2 cellular contexts compared by ENCODE assay signal in the genomic region with DNA sequence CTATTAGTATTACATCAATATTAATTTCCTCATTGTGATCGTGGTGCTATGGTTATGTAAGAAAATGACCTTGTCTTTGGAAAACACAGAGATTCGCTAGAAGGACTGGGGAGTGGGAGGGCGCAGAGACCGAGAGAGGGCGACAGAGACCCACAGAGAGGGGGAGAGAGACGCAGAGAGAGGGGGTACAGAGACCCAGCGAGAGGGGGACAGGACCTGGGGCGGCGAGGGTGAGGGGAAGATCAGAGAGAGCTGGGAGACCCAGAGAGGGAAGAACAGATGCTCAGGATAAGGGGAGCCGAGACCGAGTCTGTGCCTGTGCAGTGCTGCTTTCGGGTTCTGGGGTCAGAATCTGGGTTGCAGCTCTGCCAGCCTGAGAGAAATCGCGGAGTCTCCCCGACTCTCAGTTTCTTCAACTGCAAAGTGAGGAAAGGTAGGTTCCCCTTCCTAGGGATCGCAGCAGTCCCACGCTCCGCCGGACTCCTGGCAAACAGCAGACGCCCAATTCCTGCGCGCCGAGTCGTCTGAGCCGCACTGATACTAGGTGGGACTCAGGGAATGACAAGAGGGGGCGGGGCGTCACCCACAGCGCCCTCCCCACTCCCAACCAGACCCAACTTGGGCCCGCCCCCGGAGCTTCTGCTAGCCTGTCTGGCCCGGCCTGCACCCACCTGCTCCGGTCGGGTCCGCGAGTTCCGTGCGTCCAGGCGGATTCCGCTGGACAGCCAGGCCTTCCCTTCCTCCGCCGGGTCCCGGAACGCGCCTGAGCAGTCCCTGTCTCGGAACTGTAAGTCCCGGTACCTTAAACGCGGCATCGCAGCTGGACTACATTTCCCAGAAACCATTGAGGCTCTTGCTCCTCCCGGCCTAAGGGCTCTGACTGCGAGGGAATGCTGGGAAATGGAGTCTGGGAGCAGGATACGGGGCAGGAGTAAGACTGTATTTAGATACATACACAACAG.
TF ChIP-seq lines count a peak whose summit lies in the region.

No MANE protein-coding gene starts in this region.

TF ChIP-seq in HEK293, 187 proteins besides CTCF, POLR2A, EP300 and RAD21 (continued from another document and continues in another):
- TF ChIP-seq, protein P1, sequence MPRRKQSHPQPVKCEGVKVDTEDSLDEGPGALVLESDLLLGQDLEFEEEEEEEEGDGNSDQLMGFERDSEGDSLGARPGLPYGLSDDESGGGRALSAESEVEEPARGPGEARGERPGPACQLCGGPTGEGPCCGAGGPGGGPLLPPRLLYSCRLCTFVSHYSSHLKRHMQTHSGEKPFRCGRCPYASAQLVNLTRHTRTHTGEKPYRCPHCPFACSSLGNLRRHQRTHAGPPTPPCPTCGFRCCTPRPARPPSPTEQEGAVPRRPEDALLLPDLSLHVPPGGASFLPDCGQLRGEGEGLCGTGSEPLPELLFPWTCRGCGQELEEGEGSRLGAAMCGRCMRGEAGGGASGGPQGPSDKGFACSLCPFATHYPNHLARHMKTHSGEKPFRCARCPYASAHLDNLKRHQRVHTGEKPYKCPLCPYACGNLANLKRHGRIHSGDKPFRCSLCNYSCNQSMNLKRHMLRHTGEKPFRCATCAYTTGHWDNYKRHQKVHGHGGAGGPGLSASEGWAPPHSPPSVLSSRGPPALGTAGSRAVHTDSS (tag by site-specific recombination; IDR thresholded peaks at IDR 0.05): no peak
- TF ChIP-seq ZNF324 (tag by site-specific recombination; IDR thresholded peaks at IDR 0.05) (no peak), ZXDB (tag by site-specific recombination; IDR thresholded peaks at IDR 0.05) (peak; percentile 42), ZNF596 (tag by site-specific recombination; IDR thresholded peaks at IDR 0.05) (peak; percentile 20; the same call in 1 of the 2 replicates), SCRT2 (tag by site-specific recombination; IDR thresholded peaks at IDR 0.05) (no peak), ZNF548 (tag by site-specific recombination; IDR thresholded peaks at IDR 0.05) (no peak; the same call in 1 of the 2 replicates), ZNF785 (tag by site-specific recombination; IDR thresholded peaks at IDR 0.05) (peak; percentile 58; the same call in 1 of the 2 replicates), ZNF10 (tag by site-specific recombination; IDR thresholded peaks at IDR 0.05) (no peak), KLF7 (tag by site-specific recombination; IDR thresholded peaks at IDR 0.05; ENCODE audit: borderline replicate concordance) (no peak), ZNF530 (tag by site-specific recombination; IDR thresholded peaks at IDR 0.05; ENCODE audit: low read depth) (no peak), ZNF354C (tag by site-specific recombination; IDR thresholded peaks at IDR 0.05; ENCODE audit: borderline replicate concordance, low read depth) (no peak), ZNF174 (tag by site-specific recombination; IDR thresholded peaks at IDR 0.05) (no peak), ZNF747 (tag by site-specific recombination; IDR thresholded peaks at IDR 0.05) (no peak), GLI2 (tag by site-specific recombination; IDR thresholded peaks at IDR 0.05; ENCODE audit: borderline replicate concordance, low read depth) (no peak), ZNF133 (tag by site-specific recombination; IDR thresholded peaks at IDR 0.05) (no peak), ZNF626 (tag by site-specific recombination; IDR thresholded peaks at IDR 0.05) (no peak)
- TF ChIP-seq, protein P2, sequence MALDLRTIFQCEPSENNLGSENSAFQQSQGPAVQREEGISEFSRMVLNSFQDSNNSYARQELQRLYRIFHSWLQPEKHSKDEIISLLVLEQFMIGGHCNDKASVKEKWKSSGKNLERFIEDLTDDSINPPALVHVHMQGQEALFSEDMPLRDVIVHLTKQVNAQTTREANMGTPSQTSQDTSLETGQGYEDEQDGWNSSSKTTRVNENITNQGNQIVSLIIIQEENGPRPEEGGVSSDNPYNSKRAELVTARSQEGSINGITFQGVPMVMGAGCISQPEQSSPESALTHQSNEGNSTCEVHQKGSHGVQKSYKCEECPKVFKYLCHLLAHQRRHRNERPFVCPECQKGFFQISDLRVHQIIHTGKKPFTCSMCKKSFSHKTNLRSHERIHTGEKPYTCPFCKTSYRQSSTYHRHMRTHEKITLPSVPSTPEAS (tag by site-specific recombination; IDR thresholded peaks at IDR 0.05): no peak
- TF ChIP-seq, protein P3, sequence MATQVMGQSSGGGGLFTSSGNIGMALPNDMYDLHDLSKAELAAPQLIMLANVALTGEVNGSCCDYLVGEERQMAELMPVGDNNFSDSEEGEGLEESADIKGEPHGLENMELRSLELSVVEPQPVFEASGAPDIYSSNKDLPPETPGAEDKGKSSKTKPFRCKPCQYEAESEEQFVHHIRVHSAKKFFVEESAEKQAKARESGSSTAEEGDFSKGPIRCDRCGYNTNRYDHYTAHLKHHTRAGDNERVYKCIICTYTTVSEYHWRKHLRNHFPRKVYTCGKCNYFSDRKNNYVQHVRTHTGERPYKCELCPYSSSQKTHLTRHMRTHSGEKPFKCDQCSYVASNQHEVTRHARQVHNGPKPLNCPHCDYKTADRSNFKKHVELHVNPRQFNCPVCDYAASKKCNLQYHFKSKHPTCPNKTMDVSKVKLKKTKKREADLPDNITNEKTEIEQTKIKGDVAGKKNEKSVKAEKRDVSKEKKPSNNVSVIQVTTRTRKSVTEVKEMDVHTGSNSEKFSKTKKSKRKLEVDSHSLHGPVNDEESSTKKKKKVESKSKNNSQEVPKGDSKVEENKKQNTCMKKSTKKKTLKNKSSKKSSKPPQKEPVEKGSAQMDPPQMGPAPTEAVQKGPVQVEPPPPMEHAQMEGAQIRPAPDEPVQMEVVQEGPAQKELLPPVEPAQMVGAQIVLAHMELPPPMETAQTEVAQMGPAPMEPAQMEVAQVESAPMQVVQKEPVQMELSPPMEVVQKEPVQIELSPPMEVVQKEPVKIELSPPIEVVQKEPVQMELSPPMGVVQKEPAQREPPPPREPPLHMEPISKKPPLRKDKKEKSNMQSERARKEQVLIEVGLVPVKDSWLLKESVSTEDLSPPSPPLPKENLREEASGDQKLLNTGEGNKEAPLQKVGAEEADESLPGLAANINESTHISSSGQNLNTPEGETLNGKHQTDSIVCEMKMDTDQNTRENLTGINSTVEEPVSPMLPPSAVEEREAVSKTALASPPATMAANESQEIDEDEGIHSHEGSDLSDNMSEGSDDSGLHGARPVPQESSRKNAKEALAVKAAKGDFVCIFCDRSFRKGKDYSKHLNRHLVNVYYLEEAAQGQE (tag by site-specific recombination; IDR thresholded peaks at IDR 0.05): no peak
- TF ChIP-seq, protein P4, sequence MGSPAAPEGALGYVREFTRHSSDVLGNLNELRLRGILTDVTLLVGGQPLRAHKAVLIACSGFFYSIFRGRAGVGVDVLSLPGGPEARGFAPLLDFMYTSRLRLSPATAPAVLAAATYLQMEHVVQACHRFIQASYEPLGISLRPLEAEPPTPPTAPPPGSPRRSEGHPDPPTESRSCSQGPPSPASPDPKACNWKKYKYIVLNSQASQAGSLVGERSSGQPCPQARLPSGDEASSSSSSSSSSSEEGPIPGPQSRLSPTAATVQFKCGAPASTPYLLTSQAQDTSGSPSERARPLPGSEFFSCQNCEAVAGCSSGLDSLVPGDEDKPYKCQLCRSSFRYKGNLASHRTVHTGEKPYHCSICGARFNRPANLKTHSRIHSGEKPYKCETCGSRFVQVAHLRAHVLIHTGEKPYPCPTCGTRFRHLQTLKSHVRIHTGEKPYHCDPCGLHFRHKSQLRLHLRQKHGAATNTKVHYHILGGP (tag by site-specific recombination; IDR thresholded peaks at IDR 0.05): no peak

TF ChIP-seq in HepG2, 621 proteins besides CTCF, POLR2A, EP300 and RAD21 (continued from another document and continues in another):
- TF ChIP-seq, protein P5, sequence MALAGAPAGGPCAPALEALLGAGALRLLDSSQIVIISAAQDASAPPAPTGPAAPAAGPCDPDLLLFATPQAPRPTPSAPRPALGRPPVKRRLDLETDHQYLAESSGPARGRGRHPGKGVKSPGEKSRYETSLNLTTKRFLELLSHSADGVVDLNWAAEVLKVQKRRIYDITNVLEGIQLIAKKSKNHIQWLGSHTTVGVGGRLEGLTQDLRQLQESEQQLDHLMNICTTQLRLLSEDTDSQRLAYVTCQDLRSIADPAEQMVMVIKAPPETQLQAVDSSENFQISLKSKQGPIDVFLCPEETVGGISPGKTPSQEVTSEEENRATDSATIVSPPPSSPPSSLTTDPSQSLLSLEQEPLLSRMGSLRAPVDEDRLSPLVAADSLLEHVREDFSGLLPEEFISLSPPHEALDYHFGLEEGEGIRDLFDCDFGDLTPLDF (CRISPR knock-in tag; IDR thresholded peaks at IDR 0.05): peak; percentile 57; the same call in 1 of the 2 replicates
- TF ChIP-seq ZNF224 (CRISPR knock-in tag; IDR thresholded peaks at IDR 0.05) (no peak), FIP1L1 (IDR thresholded peaks at IDR 0.05; ENCODE audit: borderline replicate concordance, insufficient read depth, low read depth, low read length) (no peak), ZFX (CRISPR knock-in tag; IDR thresholded peaks at IDR 0.05; ENCODE audit: low read depth) (peak; percentile 92), ZNF777 (CRISPR knock-in tag; IDR thresholded peaks at IDR 0.05) (peak; percentile 50; the same call in 1 of the 2 replicates), ZSCAN12 (CRISPR knock-in tag; IDR thresholded peaks at IDR 0.05) (no peak), ZSCAN31 (CRISPR knock-in tag; IDR thresholded peaks at IDR 0.05; ENCODE audit: low read depth) (no peak), MBD4 (IDR thresholded peaks at IDR 0.05; ENCODE audit: borderline replicate concordance, low read length) (no peak), ZSCAN20 (CRISPR knock-in tag; IDR thresholded peaks at IDR 0.05; ENCODE audit: borderline replicate concordance) (no peak), ZNF260 (CRISPR knock-in tag; IDR thresholded peaks at IDR 0.05; ENCODE audit: borderline replicate concordance, low read depth) (no peak), DR1 (CRISPR knock-in tag; IDR thresholded peaks at IDR 0.05) (no peak), GZF1 (CRISPR knock-in tag; IDR thresholded peaks at IDR 0.05) (0 out of 2 replicates have a peak, but pooled peaks have one; percentile 29), ZKSCAN8 (CRISPR knock-in tag; IDR thresholded peaks at IDR 0.05; ENCODE audit: borderline replicate concordance) (peak; percentile 64; the same call in 1 of the 2 replicates), CBFB (CRISPR knock-in tag; IDR thresholded peaks at IDR 0.05) (no peak), ZNF33B (CRISPR knock-in tag; IDR thresholded peaks at IDR 0.05) (no peak), DNMT1 (CRISPR knock-in tag; IDR thresholded peaks at IDR 0.05) (no peak), GABPB1 (CRISPR knock-in tag; IDR thresholded peaks at IDR 0.05) (peak; percentile 85), NR2F6 (IDR thresholded peaks at IDR 0.05) (peak; percentile 31; the same call in 1 of the 2 replicates), NR2F6 (CRISPR knock-in tag; IDR thresholded peaks at IDR 0.05) (no peak), ARNTL (CRISPR knock-in tag; IDR thresholded peaks at IDR 0.05) (0 out of 2 replicates have a peak, but pooled peaks have one; percentile 39)
- TF ChIP-seq, protein P6, sequence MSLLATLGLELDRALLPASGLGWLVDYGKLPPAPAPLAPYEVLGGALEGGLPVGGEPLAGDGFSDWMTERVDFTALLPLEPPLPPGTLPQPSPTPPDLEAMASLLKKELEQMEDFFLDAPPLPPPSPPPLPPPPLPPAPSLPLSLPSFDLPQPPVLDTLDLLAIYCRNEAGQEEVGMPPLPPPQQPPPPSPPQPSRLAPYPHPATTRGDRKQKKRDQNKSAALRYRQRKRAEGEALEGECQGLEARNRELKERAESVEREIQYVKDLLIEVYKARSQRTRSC (CRISPR knock-in tag; IDR thresholded peaks at IDR 0.05; ENCODE audit: low read depth): peak; percentile 26; the same call in 1 of the 2 replicates
- TF ChIP-seq, protein P7, sequence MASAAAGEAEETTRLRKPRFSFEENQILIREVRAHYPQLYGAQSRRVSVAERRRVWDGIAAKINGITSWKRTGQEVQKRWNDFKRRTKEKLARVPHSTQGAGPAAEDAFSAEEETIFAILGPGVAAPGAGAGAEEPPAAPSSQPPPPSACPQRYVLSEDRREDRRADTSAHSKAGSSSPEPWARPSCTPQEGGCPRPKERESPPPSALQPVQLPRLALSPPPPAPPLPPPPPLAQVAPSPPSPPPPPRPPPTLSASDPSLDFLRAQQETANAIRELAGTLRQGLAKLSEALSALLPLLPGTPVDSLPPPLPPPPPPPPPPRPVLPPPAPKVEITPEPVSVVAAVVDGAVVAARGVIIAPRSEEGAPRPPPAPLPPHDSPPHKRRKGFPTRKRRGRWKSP (CRISPR knock-in tag; IDR thresholded peaks at IDR 0.05): 0 out of 2 replicates have a peak, but pooled peaks have one; percentile 30
- TF ChIP-seq, protein P8, sequence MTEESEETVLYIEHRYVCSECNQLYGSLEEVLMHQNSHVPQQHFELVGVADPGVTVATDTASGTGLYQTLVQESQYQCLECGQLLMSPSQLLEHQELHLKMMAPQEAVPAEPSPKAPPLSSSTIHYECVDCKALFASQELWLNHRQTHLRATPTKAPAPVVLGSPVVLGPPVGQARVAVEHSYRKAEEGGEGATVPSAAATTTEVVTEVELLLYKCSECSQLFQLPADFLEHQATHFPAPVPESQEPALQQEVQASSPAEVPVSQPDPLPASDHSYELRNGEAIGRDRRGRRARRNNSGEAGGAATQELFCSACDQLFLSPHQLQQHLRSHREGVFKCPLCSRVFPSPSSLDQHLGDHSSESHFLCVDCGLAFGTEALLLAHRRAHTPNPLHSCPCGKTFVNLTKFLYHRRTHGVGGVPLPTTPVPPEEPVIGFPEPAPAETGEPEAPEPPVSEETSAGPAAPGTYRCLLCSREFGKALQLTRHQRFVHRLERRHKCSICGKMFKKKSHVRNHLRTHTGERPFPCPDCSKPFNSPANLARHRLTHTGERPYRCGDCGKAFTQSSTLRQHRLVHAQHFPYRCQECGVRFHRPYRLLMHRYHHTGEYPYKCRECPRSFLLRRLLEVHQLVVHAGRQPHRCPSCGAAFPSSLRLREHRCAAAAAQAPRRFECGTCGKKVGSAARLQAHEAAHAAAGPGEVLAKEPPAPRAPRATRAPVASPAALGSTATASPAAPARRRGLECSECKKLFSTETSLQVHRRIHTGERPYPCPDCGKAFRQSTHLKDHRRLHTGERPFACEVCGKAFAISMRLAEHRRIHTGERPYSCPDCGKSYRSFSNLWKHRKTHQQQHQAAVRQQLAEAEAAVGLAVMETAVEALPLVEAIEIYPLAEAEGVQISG (CRISPR knock-in tag; IDR thresholded peaks at IDR 0.05): peak; percentile 76
- TF ChIP-seq, protein P9, sequence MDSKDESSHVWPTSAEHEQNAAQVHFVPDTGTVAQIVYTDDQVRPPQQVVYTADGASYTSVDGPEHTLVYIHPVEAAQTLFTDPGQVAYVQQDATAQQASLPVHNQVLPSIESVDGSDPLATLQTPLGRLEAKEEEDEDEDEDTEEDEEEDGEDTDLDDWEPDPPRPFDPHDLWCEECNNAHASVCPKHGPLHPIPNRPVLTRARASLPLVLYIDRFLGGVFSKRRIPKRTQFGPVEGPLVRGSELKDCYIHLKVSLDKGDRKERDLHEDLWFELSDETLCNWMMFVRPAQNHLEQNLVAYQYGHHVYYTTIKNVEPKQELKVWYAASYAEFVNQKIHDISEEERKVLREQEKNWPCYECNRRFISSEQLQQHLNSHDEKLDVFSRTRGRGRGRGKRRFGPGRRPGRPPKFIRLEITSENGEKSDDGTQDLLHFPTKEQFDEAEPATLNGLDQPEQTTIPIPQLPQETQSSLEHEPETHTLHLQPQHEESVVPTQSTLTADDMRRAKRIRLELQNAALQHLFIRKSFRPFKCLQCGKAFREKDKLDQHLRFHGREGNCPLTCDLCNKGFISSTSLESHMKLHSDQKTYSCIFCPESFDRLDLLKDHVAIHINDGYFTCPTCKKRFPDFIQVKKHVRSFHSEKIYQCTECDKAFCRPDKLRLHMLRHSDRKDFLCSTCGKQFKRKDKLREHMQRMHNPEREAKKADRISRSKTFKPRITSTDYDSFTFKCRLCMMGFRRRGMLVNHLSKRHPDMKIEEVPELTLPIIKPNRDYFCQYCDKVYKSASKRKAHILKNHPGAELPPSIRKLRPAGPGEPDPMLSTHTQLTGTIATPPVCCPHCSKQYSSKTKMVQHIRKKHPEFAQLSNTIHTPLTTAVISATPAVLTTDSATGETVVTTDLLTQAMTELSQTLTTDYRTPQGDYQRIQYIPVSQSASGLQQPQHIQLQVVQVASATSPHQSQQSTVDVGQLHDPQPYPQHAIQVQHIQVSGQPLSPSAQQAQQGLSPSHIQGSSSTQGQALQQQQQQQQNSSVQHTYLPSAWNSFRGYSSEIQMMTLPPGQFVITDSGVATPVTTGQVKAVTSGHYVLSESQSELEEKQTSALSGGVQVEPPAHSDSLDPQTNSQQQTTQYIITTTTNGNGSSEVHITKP (CRISPR knock-in tag; IDR thresholded peaks at IDR 0.05; ENCODE audit: low read depth): 0 out of 2 replicates have a peak, but pooled peaks have one; percentile 26
